ENCODE assay signal across 8 cellular contexts in the genomic region with DNA sequence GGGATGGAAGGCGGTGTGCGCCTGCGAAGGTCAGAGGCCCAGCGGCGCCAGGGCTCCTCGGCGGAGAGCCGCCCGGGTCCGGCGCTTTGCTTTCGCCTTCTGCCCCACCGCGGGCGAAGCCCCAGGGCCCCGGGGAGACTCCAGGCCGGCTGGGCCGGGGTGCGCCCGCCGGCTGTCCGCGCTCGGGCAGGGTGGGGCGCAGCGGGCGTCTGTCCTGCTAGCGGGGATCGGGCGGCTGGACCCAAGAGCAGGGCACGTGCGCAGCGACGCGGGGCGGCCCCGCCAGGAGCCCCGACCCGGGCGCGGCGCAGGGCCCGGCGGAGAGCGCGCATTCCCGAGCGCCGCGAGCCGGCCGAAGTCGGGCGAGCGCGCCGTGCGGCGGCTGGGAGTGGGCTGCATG. TPM values are rescaled to one million over a fixed set of nuclear protein-coding genes. Genes with fewer than 3 reads are reported as not detected.
A peak's percentile ranks its signal among the peaks of the same experiment; 100 is the strongest.
DNase-seq lines count a peak whose midpoint lies in the region; ATAC-seq and TF ChIP-seq lines count a peak whose summit lies in the region.

No MANE protein-coding gene starts in this region.

- H3K9me3 Mint-ChIP-seq in neural crest cell: no peaks in the 10 kb centered on the region

- peaks cover 15% of the 10 kb centered on the region for H3K4me1 Mint-ChIP-seq in neural crest cell

- H3K27ac Mint-ChIP-seq in neural crest cell (ENCODE audit: unreplicated experiment): no peak overlapping the region

- ATAC-seq in HG02885 (IDR thresholded peaks at IDR 0.05; ENCODE audit: poor library complexity, unreplicated experiment) (peak; percentile 40), GM21576 (IDR thresholded peaks at IDR 0.05; ENCODE audit: unreplicated experiment) (no peak), GM18861 (IDR thresholded peaks at IDR 0.05; ENCODE audit: unreplicated experiment) (no peak), HG03025 (IDR thresholded peaks at IDR 0.05; ENCODE audit: low FRiP score, unreplicated experiment) (no peak)

- H3K4me3 Mint-ChIP-seq in neural crest cell: peak overlapping the region; percentile 90

- DNase-seq in Caki2 (ENCODE audit: low read depth) (peak; percentile 39), dermis blood vessel endothelial cell (peak; percentile 50), neural crest cell (ENCODE audit: low read depth, low spot score) (no peak), NCI-H446 (lab: John Stamatoyannopoulos, UW) (no peak)

- TF ChIP-seq CTCF in neural crest cell (conservative IDR thresholded peaks at IDR 0.05): no peak

- H3K36me3 Mint-ChIP-seq in neural crest cell (ENCODE audit: low read depth): no peaks in the 10 kb centered on the region

- H3K27me3 Mint-ChIP-seq in neural crest cell (ENCODE audit: low read depth): peaks cover 88% of the 10 kb centered on the region

- in situ Hi-C loops in Caki2 (cut with HindIII; ENCODE audit: low pct_unique_long_range_greater_than_20kb, low sequenced_read_pairs): no loop called here

RNA-seq across cellular contexts. Expression of a gene that starts 0.6 kb away (rescaled TPM):
- total RNA-seq in Caki2 (2014; rRNA removed; shearing (Covaris generic); ENCODE audit: low replicate concordance): 130 and 141 TPM in 2 replicates
- 26.4 and 51.2 TPM in 2 replicates for total RNA-seq in dermis blood vessel endothelial cell
- total RNA-seq in neural crest cell: 8.0 and 9.2 TPM in 2 replicates

RNA-seq across cellular contexts. Expression of a gene that starts 40.1 kb away (rescaled TPM):
- 9.2 and 9.8 TPM in 2 replicates for total RNA-seq in Caki2 (2014; rRNA removed; shearing (Covaris generic); ENCODE audit: low replicate concordance)
- total RNA-seq in dermis blood vessel endothelial cell: 12.1 and 14.2 TPM in 2 replicates
- 1.7 and 2.5 TPM in 2 replicates for total RNA-seq in neural crest cell

Comparison
In these comparisons a context has a peak if more than half of its experiments do, and no peak if none do; other contexts are left out.
1. DNase-seq: peak in Caki2 (single experiment) and dermis blood vessel endothelial cell (single experiment); none in neural crest cell (single experiment) and NCI-H446 (0 of 2).